In the genomic region with DNA sequence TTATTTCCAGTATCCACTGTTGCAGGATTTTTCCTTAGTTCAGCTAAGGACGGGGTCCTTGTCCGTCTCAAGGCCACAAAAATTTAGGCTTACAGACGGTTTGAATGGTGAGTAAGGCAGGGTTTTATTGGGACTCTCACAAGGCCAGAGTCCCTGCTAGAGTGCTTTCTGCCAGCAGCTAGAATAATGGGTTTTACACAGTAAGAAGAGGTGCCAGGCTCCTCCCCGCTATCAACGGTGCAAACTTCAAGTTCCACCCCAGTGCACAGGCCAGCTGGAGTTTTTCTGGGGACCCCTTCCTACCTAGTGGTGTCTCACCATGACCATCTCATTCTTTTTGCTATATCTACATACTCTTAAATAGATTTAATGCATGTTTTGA, we compare ENCODE assay signal across 24 cellular contexts.
"Had no signal": no experiment of that assay in that cellular context is flagged by ENCODE, and none has a peak within 500 bp of the region (broad histone marks: within the 10 kb centered on the region; RNA-seq: fewer than 3 reads in every experiment).

No MANE protein-coding gene starts in this region.

- FAIRE-seq: K562 had no signal

- H3K27ac ChIP-seq: VCaP had no signal

- H3K27me3 Mint-ChIP-seq: activated CD4-positive, alpha-beta memory T cell treated with anti-CD3 and anti-CD28 coated beads, Interleukin-2, amount 10 ng/mL, durations not matched to agents 7 days and 5 days; activated CD4-positive, alpha-beta T cell treated with anti-CD3 and anti-CD28 coated beads for 36 hours; activated naive CD4-positive, alpha-beta T cell treated with anti-CD3 and anti-CD28 coated beads, Interleukin-2, amount 10 ng/mL, durations not matched to agents 7 days and 5 days; activated naive CD8-positive, alpha-beta T cell treated with anti-CD3 and anti-CD28 coated beads for 36 hours had no signal

- H3K9me3 Mint-ChIP-seq: activated CD4-positive, alpha-beta memory T cell treated with anti-CD3 and anti-CD28 coated beads, Interleukin-2, amount 10 ng/mL, durations not matched to agents 7 days and 5 days; activated naive CD4-positive, alpha-beta T cell treated with anti-CD3 and anti-CD28 coated beads, Interleukin-2, amount 10 ng/mL, durations not matched to agents 7 days and 5 days; activated naive CD8-positive, alpha-beta T cell treated with anti-CD3 and anti-CD28 coated beads for 36 hours; activated T-cell treated with anti-CD3 and anti-CD28 coated beads, Interleukin-2, amount 50 U/mL, for 72 hours; activated T-helper 2 cell treated with anti-CD3 and anti-CD28 coated beads, Interferon-gamma antibody, Interleukin-2, Interleukin-4, amounts not matched to agents 10 μg/mL and 5 μg/mL and 100 μg/mL, durations not matched to agents 14 hours and 24 hours and 36 hours had no signal

- H3K4me3 ChIP-seq: K562 had no signal

- ATAC-seq: activated CD4-positive, alpha-beta T cell treated with anti-CD3 and anti-CD28 coated beads for 36 hours; activated T-cell treated with anti-CD3 and anti-CD28 coated beads, Interleukin-2, amount 50 U/mL, for 72 hours; K562 had no signal

- DNase-seq: activated CD4-positive, alpha-beta memory T cell treated with anti-CD3 and anti-CD28 coated beads, Interleukin-2, amount 10 ng/mL, durations not matched to agents 7 days and 5 days; activated CD4-positive, alpha-beta T cell treated with anti-CD3 and anti-CD28 coated beads for 36 hours; activated CD4-positive, alpha-beta T cell treated with anti-CD3 and anti-CD28 coated beads, Interleukin-2, amount 50 U/mL, for 1 hour; activated CD4-positive, CD25-positive, alpha-beta regulatory T cell; activated CD8-positive, alpha-beta memory T cell treated with anti-CD3 and anti-CD28 coated beads, Interleukin-2, amount 50 U/mL, for 4 hours; activated gamma-delta T cell treated with Interleukin-2 at 50 U/mL for 16 hours; activated naive CD4-positive, alpha-beta T cell treated with anti-CD3 and anti-CD28 coated beads, Interleukin-2, amount 10 ng/mL, durations not matched to agents 7 days and 5 days; activated naive CD8-positive, alpha-beta T cell treated with anti-CD3 and anti-CD28 coated beads for 36 hours; activated T-cell treated with anti-CD3 and anti-CD28 coated beads, Interleukin-2, amount 50 U/mL, for 72 hours; anterior cingulate cortex; Karpas-422; MM.1S; NCI-H1105; NCI-H1436; NCI-H1694 treated with DMSO at 0.1 percent for 48 hours; NCI-H2081; NCI-H2171 treated with DMSO at 0.1 percent for 48 hours; NCI-H226; NCI-H69; SIG-M5; T-helper 1 cell had no signal

- H3K4me1 Mint-ChIP-seq: activated CD4-positive, alpha-beta memory T cell treated with anti-CD3 and anti-CD28 coated beads, Interleukin-2, amount 10 ng/mL, durations not matched to agents 7 days and 5 days; activated CD4-positive, alpha-beta T cell treated with anti-CD3 and anti-CD28 coated beads for 36 hours; activated naive CD4-positive, alpha-beta T cell treated with anti-CD3 and anti-CD28 coated beads, Interleukin-2, amount 10 ng/mL, durations not matched to agents 7 days and 5 days; activated naive CD8-positive, alpha-beta T cell treated with anti-CD3 and anti-CD28 coated beads for 36 hours had no signal

- H3K36me3 Mint-ChIP-seq: activated naive CD4-positive, alpha-beta T cell treated with anti-CD3 and anti-CD28 coated beads, Interleukin-2, amount 10 ng/mL, durations not matched to agents 7 days and 5 days; activated naive CD8-positive, alpha-beta T cell treated with anti-CD3 and anti-CD28 coated beads for 36 hours had no signal

- H3K4me3 Mint-ChIP-seq: activated CD4-positive, alpha-beta memory T cell treated with anti-CD3 and anti-CD28 coated beads, Interleukin-2, amount 10 ng/mL, durations not matched to agents 7 days and 5 days; activated CD4-positive, alpha-beta T cell treated with anti-CD3 and anti-CD28 coated beads for 36 hours; activated naive CD4-positive, alpha-beta T cell treated with anti-CD3 and anti-CD28 coated beads, Interleukin-2, amount 10 ng/mL, durations not matched to agents 7 days and 5 days; activated naive CD8-positive, alpha-beta T cell treated with anti-CD3 and anti-CD28 coated beads for 36 hours; activated T-cell treated with anti-CD3 and anti-CD28 coated beads, Interleukin-2, amount 50 U/mL, for 72 hours had no signal

- H3K27ac Mint-ChIP-seq: activated CD4-positive, alpha-beta memory T cell treated with anti-CD3 and anti-CD28 coated beads, Interleukin-2, amount 10 ng/mL, durations not matched to agents 7 days and 5 days; activated CD4-positive, alpha-beta T cell treated with anti-CD3 and anti-CD28 coated beads for 36 hours; activated naive CD4-positive, alpha-beta T cell treated with anti-CD3 and anti-CD28 coated beads, Interleukin-2, amount 10 ng/mL, durations not matched to agents 7 days and 5 days; activated naive CD8-positive, alpha-beta T cell treated with anti-CD3 and anti-CD28 coated beads for 36 hours; activated T-cell treated with anti-CD3 and anti-CD28 coated beads, Interleukin-2, amount 50 U/mL, for 72 hours; activated T-helper 2 cell treated with anti-CD3 and anti-CD28 coated beads, Interferon-gamma antibody, Interleukin-2, Interleukin-4, amounts not matched to agents 10 μg/mL and 5 μg/mL and 100 μg/mL, durations not matched to agents 14 hours and 24 hours and 36 hours had no signal
